In genomic region chr10:92574545-92575377, GRCh38 we compare ENCODE assay signal across 8 cellular contexts. TPM values are rescaled to one million over a fixed set of nuclear protein-coding genes. Genes with fewer than 3 reads are reported as not detected.
A peak's percentile ranks its signal among the peaks of the same experiment; 100 is the strongest.
DNase-seq lines count a peak whose midpoint lies in the region; ATAC-seq lines count a peak whose summit lies in the region.

No MANE protein-coding gene starts in this region.

- H3K4me3 Mint-ChIP-seq in effector memory CD8-positive, alpha-beta T cell = peak overlapping the region; percentile 87 to 90
- H3K4me3 Mint-ChIP-seq in naive B cell = peak overlapping the region; percentile 77 to 97 (median 94)

- DNase-seq in CD1c-positive myeloid dendritic cell (ENCODE audit: extremely low spot score) (peak; percentile 87), RPMI8226 (peak; percentile 27), naive B cell (no peak), kidney tubule cell (ENCODE audit: low spot score) (no peak)
- no peak for DNase-seq in effector memory CD8-positive, alpha-beta T cell
- no peak for DNase-seq in NK-92 treated with Interleukin-12 subunit alpha and Interleukin-12 subunit beta, amount 100 ng/mL, for 24 hours (lab: John Stamatoyannopoulos, UW)

- ATAC-seq in GM18907 (IDR thresholded peaks at IDR 0.05; ENCODE audit: unreplicated experiment) (peak; percentile 19), HG03280 (IDR thresholded peaks at IDR 0.05; ENCODE audit: unreplicated experiment) (peak; percentile 17), naive B cell (ENCODE audit: low read depth in 2 of 2) (peak; percentile 52 to 55)
- ATAC-seq in effector memory CD8-positive, alpha-beta T cell (replicated peaks) = peak; percentile 52

- no peaks in the 10 kb centered on the region for H3K9me3 Mint-ChIP-seq in effector memory CD8-positive, alpha-beta T cell
- no peaks in the 10 kb centered on the region for H3K9me3 Mint-ChIP-seq in naive B cell

- H3K27ac Mint-ChIP-seq in effector memory CD8-positive, alpha-beta T cell = peak overlapping the region; percentile 69 to 72
- peak overlapping the region; percentile 67 to 95 (median 88) for H3K27ac Mint-ChIP-seq in naive B cell

- no peaks in the 10 kb centered on the region for H3K27me3 Mint-ChIP-seq in effector memory CD8-positive, alpha-beta T cell
- no peaks in the 10 kb centered on the region for H3K27me3 Mint-ChIP-seq in naive B cell

- peaks cover 21% of the 10 kb centered on the region for H3K36me3 Mint-ChIP-seq in effector memory CD8-positive, alpha-beta T cell (ENCODE audit: insufficient read depth)
- H3K36me3 Mint-ChIP-seq in naive B cell = no peaks in the 10 kb centered on the region

- peaks cover 27 to 32% of the 10 kb centered on the region in 2 donors for H3K4me1 Mint-ChIP-seq in effector memory CD8-positive, alpha-beta T cell (ENCODE audit: low read depth in 2 of 2)
- H3K4me1 Mint-ChIP-seq in naive B cell = peaks cover 9 to 37% (median 26%) of the 10 kb centered on the region in 3 donors

RNA-seq across cellular contexts. Expression of gene IDE, which starts 0.9 kb away (rescaled TPM):
- 10 to 100 TPM in 3 of 6 donors, 1 to 10 TPM in 3; 2.1 to 11.7 (median 10.1) TPM for polyA plus RNA-seq in naive B cell (ENCODE audit: low read depth in 6 of 6)

RNA-seq across cellular contexts. Expression of gene KIF11, which starts 18.2 kb away (rescaled TPM):
- polyA plus RNA-seq in naive B cell (ENCODE audit: low read depth in 6 of 6) = 1 to 10 TPM in 1 of 6 donors, under 1 TPM in 4, not detected in 1; 0.41 to 1.1 (median 0.60) TPM

Comparison
In these comparisons a context has a peak if more than half of its experiments do, and no peak if none do; other contexts are left out.
1. DNase-seq: peak in CD1c-positive myeloid dendritic cell (single experiment) and RPMI8226 (single experiment); none in effector memory CD8-positive, alpha-beta T cell (0 of 3), naive B cell (single experiment), NK-92 treated with Interleukin-12 subunit alpha and Interleukin-12 subunit beta, amount 100 ng/mL, for 24 hours (single experiment) and kidney tubule cell (single experiment).
2. Peak in every context shown above with its lines, with median percentiles within 50 percentile points of each other: ATAC-seq.